ENCODE assay signal across 8 cellular contexts in genomic region chr17:1485748-1486376, GRCh38. TPM values are rescaled to one million over a fixed set of nuclear protein-coding genes. Genes with fewer than 3 reads are reported as not detected.
DNase-seq lines count a peak whose midpoint lies in the region; ATAC-seq, FAIRE-seq and TF ChIP-seq lines count a peak whose summit lies in the region.

No MANE protein-coding gene starts in this region.

- no peaks in the 10 kb centered on the region for H3K79me2 ChIP-seq in DND-41 (ENCODE audit: insufficient read depth, low read length)

- no peaks in the 10 kb centered on the region for H3K9me3 ChIP-seq in DND-41 (ENCODE audit: insufficient read depth, low read length, severe bottlenecking)
- no peaks in the 10 kb centered on the region for H3K9me3 ChIP-seq in iPS DF 6.9 (ENCODE audit: control insufficient read depth, insufficient read depth, low read length)
- H3K9me3 ChIP-seq in small intestine (ENCODE audit: control insufficient read depth, low read depth): no peaks in the 10 kb centered on the region

- H2AFZ ChIP-seq in DND-41 (ENCODE audit: low read depth, low read length): peak overlapping the region; percentile 60; the same call in 1 of the 2 replicates

- H3K4me1 ChIP-seq in DND-41 (ENCODE audit: insufficient read depth, low read length): peaks cover 40% of the 10 kb centered on the region
- H3K4me1 ChIP-seq in iPS DF 6.9 (ENCODE audit: control insufficient read depth, insufficient read depth, low read length): peaks cover 3% of the 10 kb centered on the region; the same call in 1 of the 2 replicates
- H3K4me1 ChIP-seq in small intestine (ENCODE audit: control insufficient read depth in 2 of 2, insufficient read depth in 1 of 2, low read depth in 1 of 2, low read length in 1 of 2): peaks cover 0 to 7% of the 10 kb centered on the region in 2 donors

- TF ChIP-seq CTCF in DND-41 (IDR thresholded peaks at IDR 0.05; ENCODE audit: borderline replicate concordance, extremely low read depth, low read length, poor library complexity, severe bottlenecking): no peak
- no peak for TF ChIP-seq CTCF in astrocyte of the cerebellum (IDR thresholded peaks at IDR 0.05; ENCODE audit: low read depth, low read length, missing control alignments)

- CTCF ChIA-PET in T-cell (lab: Charles Lee): interaction anchor here in 1 of 2 donors (1.0 kb wide), 1 partner anchor 121 kb away, joined by 3 read pairs; no protein-coding TSS in a partner anchor

- H3K27me3 ChIP-seq in DND-41 (ENCODE audit: insufficient read depth, low read length, poor library complexity) (peaks cover 12% of the 10 kb centered on the region), iPS DF 6.9 (ENCODE audit: control insufficient read depth, insufficient read depth, low read length) (no peaks in the 10 kb centered on the region), small intestine (ENCODE audit: control insufficient read depth in 2 of 2, insufficient read depth in 2 of 2, low read length in 2 of 2) (no peaks in the 10 kb centered on the region)

- H3K4me1 Mint-ChIP-seq in T-cell: peaks cover 28 to 36% (median 31%) of the 10 kb centered on the region in 3 donors

- no peak overlapping the region for H3K27ac ChIP-seq in DND-41 (ENCODE audit: low read length)
- no peak overlapping the region for H3K27ac ChIP-seq in iPS DF 6.9 (ENCODE audit: low read length)
- peak overlapping the region; percentile 95 to 96 for H3K27ac ChIP-seq in small intestine (ENCODE audit: low read depth in 1 of 2, low read length in 1 of 2)

- H4K20me1 ChIP-seq in DND-41 (ENCODE audit: insufficient read depth, low read length): peaks cover 11% of the 10 kb centered on the region

- H3K9me3 Mint-ChIP-seq in T-cell: no peaks in the 10 kb centered on the region

- in situ Hi-C loops in astrocyte of the cerebellum (cut with HindIII; ENCODE audit: low sequenced_read_pairs): no loop called here

- no CpG with 5 or more reads among the region's 80 CpGs for WGBS in iPS DF 6.9 (ENCODE audit: insufficient coverage, insufficient read length)
- WGBS in small intestine, 3 donors: 1 to 3% (median 2%) methylated on average over 49 to 80 of the region's 80 CpGs

- H3K36me3 Mint-ChIP-seq in T-cell: peaks cover 14% of the 10 kb centered on the region

- H3K4me2 ChIP-seq in DND-41 (ENCODE audit: insufficient read depth, low read length): peak overlapping the region; percentile 63

- H3K36me3 ChIP-seq in DND-41 (ENCODE audit: insufficient read depth, low read length) (no peaks in the 10 kb centered on the region; the same call in 1 of the 2 replicates), iPS DF 6.9 (ENCODE audit: control insufficient read depth, insufficient read depth, low read length) (peaks cover 12% of the 10 kb centered on the region), small intestine (ENCODE audit: control insufficient read depth in 2 of 2, insufficient read depth in 2 of 2, low read length in 2 of 2) (peaks cover 0 to 10% of the 10 kb centered on the region in 2 donors)

- POLR2A ChIA-PET in T-cell (lab: Charles Lee): no interaction called here

- DNase-seq in DND-41 (peak; percentile 51), T-cell (peak in 24 of 34 experiments; percentile 22 to 61 (median 41)), astrocyte of the cerebellum (ENCODE audit: low read depth) (no peak), iPS DF 6.9 (ENCODE audit: low read depth, low spot score) (no peak), small intestine (peak; percentile 46), NCI-H446 (lab: John Stamatoyannopoulos, UW) (no peak)

- H3K9ac ChIP-seq in DND-41 (ENCODE audit: low read depth, low read length): peak overlapping the region; percentile 60

- peak; percentile 48 for ATAC-seq in DND-41 (ENCODE audit: insufficient read depth, low read depth)
- ATAC-seq in HG02642 (IDR thresholded peaks at IDR 0.05; ENCODE audit: poor library complexity, unreplicated experiment): peak; percentile 33
- ATAC-seq in T-cell (replicated peaks in 1 of 4): peak; percentile 45 to 58 (median 50)
- no peak for ATAC-seq in HG02870 (IDR thresholded peaks at IDR 0.05; ENCODE audit: unreplicated experiment)

- FAIRE-seq in small intestine (lab: Jason Lieb, UNC): no peak

- no peak overlapping the region for H3K27ac Mint-ChIP-seq in T-cell

- H3K4me3 Mint-ChIP-seq in T-cell: peak overlapping the region; percentile 79

- peak overlapping the region in 1 of 2 experiments; percentile 51; a peak in 2 of 4 replicates for H3K4me3 ChIP-seq in DND-41 (ENCODE audit: low read depth in 1 of 2, low read length in 2 of 2)
- peak overlapping the region; percentile 62 for H3K4me3 ChIP-seq in astrocyte of the cerebellum (ENCODE audit: low read depth, low read length)
- peak overlapping the region; percentile 43; the same call in 1 of the 2 replicates for H3K4me3 ChIP-seq in iPS DF 6.9 (ENCODE audit: low read length)
- peak overlapping the region; percentile 77 to 95 for H3K4me3 ChIP-seq in small intestine (ENCODE audit: low read depth in 1 of 2, low read length in 2 of 2)

- no peaks in the 10 kb centered on the region for H3K27me3 Mint-ChIP-seq in T-cell

RNA-seq across cellular contexts. Expression of gene MYO1C, which starts 6.6 kb away (rescaled TPM):
- 10 to 100 TPM; 18.0 to 41.5 (median 31.2) TPM for total RNA-seq in T-cell
- 10 to 100 TPM; 51.1 to 67.1 (median 58.7) TPM for polyA plus RNA-seq in small intestine

RNA-seq across cellular contexts. Expression of gene CRK, which starts 29.8 kb away (rescaled TPM):
- 10 to 100 TPM; 18.0 to 26.8 (median 22.6) TPM for total RNA-seq in T-cell
- polyA plus RNA-seq in small intestine: 10 to 100 TPM; 31.2 to 42.9 (median 41.6) TPM

RNA-seq across cellular contexts. Expression of gene INPP5K, which starts 30.6 kb away (rescaled TPM):
- total RNA-seq in T-cell: 100 to 1,000 TPM in 2 of 5 donors, 10 to 100 TPM in 3; 91.1 to 184 (median 97.0) TPM
- polyA plus RNA-seq in small intestine: 10 to 100 TPM; 21.8 to 28.1 (median 26.8) TPM

Comparison
In these comparisons a context has a peak if more than half of its experiments do, and no peak if none do; other contexts are left out.
1. DNase-seq: peak in DND-41 (single experiment), T-cell (24 of 34) and small intestine (single experiment); none in astrocyte of the cerebellum (single experiment), iPS DF 6.9 (single experiment) and NCI-H446 (0 of 2).
2. H3K27ac ChIP-seq: peak in small intestine (2 of 2); none in DND-41 (single experiment) and iPS DF 6.9 (single experiment).